ENCODE assay signal across 18 cellular contexts in genomic region chr22:30867746-30868662, GRCh38.
A peak's percentile ranks its signal among the peaks of the same experiment; 100 is the strongest.
DNase-seq lines count a peak whose midpoint lies in the region; ATAC-seq and TF ChIP-seq lines count a peak whose summit lies in the region.
"Had no signal": no experiment of that assay in that cellular context is flagged by ENCODE, and none has a peak within 500 bp of the region (broad histone marks: within the 10 kb centered on the region; RNA-seq: fewer than 3 reads in every experiment).

No MANE protein-coding gene starts in this region.

- H3K4me3 ChIP-seq in RWPE2 (ENCODE audit: severe bottlenecking) = no peak overlapping the region
- H3K4me3 ChIP-seq: A549, GM12878 had no signal

- H3K4me1 ChIP-seq in RWPE2 (ENCODE audit: insufficient read depth, poor library complexity, severe bottlenecking) = no peaks in the 10 kb centered on the region
- H3K4me1 ChIP-seq: A549 had no signal

- no peak for TF ChIP-seq CTCF in RWPE2 (IDR thresholded peaks at IDR 0.05; ENCODE audit: poor library complexity, severe bottlenecking)

- DNase-seq in activated effector memory CD4-positive, alpha-beta T cell treated with anti-CD3 and anti-CD28 coated beads, Interleukin-2, amount 50 U/mL, for 16 hours = peak; percentile 49
- no peak for DNase-seq in activated effector memory CD4-positive, alpha-beta T cell treated with Interleukin-2 at 50 U/mL for 16 hours
- DNase-seq in RWPE2 (ENCODE audit: low spot score) (peak; percentile 23), mesenteric fat pad (ENCODE audit: low spot score) (peak; percentile 67), substantia nigra (lab: John Stamatoyannopoulos, UW) (no peak), NCI-H1436 treated with DMSO at 0.1 percent for 48 hours (lab: John Stamatoyannopoulos, UW) (no peak), NCI-H1694 treated with DMSO at 0.1 percent for 48 hours (lab: John Stamatoyannopoulos, UW) (no peak), SHP77 (lab: John Stamatoyannopoulos, UW) (no peak)
- DNase-seq: activated CD4-positive, CD25-positive, alpha-beta regulatory T cell treated with anti-CD3 and anti-CD28 coated beads, Interleukin-2, amount 50 U/mL, for 72 hours; activated CD8-positive, alpha-beta memory T cell treated with anti-CD3 and anti-CD28 coated beads for 24 hours; activated naive CD8-positive, alpha-beta T cell treated with anti-CD3 and anti-CD28 coated beads for 36 hours; NCI-H1417 treated with DMSO at 0.1 percent for 48 hours; stimulated activated naive CD4-positive, alpha-beta T cell treated with Interleukin-2 at 50 U/mL for 16 hours had no signal

- no peaks in the 10 kb centered on the region for H3K9me3 ChIP-seq in RWPE2 (ENCODE audit: severe bottlenecking)
- H3K9me3 ChIP-seq: A549 had no signal

- ATAC-seq in RWPE2 (ENCODE audit: low read depth) = no peak
- ATAC-seq: Panc1 had no signal

- H3K36me3 ChIP-seq in RWPE2 (ENCODE audit: low read depth) = peaks cover 30% of the 10 kb centered on the region

- H3K27ac ChIP-seq in RWPE2 (ENCODE audit: poor library complexity, severe bottlenecking) = no peak overlapping the region
- H3K27ac ChIP-seq in substantia nigra (ENCODE audit: low read depth, low read length, poor library complexity, severe bottlenecking) = peak overlapping the region; percentile 16
- H3K27ac ChIP-seq: C4-2B, epithelial cell of prostate had no signal

- no peaks in the 10 kb centered on the region for H3K27me3 ChIP-seq in RWPE2 (ENCODE audit: insufficient read depth, poor library complexity, severe bottlenecking)

Comparison
In these comparisons a context has a peak if more than half of its experiments do, and no peak if none do; other contexts are left out.
1. DNase-seq: peak in activated effector memory CD4-positive, alpha-beta T cell treated with anti-CD3 and anti-CD28 coated beads, Interleukin-2, amount 50 U/mL, for 16 hours (single experiment), RWPE2 (single experiment) and mesenteric fat pad (single experiment); none in activated effector memory CD4-positive, alpha-beta T cell treated with Interleukin-2 at 50 U/mL for 16 hours (single experiment), substantia nigra (0 of 49), NCI-H1436 treated with DMSO at 0.1 percent for 48 hours (single experiment), NCI-H1694 treated with DMSO at 0.1 percent for 48 hours (single experiment) and SHP77 (0 of 2).